In genomic region chr14:22844221-22845102, GRCh38 we compare ENCODE assay signal across 1 cellular context.
TF ChIP-seq lines count a peak whose summit lies in the region.

No MANE protein-coding gene starts in this region.

TF ChIP-seq in K562, 482 proteins besides CTCF, POLR2A, EP300 and RAD21:
- TF ChIP-seq YY1 (IDR thresholded peaks at IDR 0.05; ENCODE audit: borderline replicate concordance in 1 of 3, control insufficient read depth in 1 of 3, extremely low read depth in 1 of 3, insufficient read depth in 3 of 3, insufficient read length in 1 of 3, insufficient replicate concordance in 2 of 3, low read depth in 1 of 3, low read length in 2 of 3): no peak
- 0 out of 2 replicates have a peak, but pooled peaks have one; percentile 10 for TF ChIP-seq SMC3 (conservative IDR thresholded peaks at IDR 0.05; ENCODE audit: insufficient read depth, low read depth, low read length)
